ENCODE assay signal across 31 cellular contexts in the genomic region with DNA sequence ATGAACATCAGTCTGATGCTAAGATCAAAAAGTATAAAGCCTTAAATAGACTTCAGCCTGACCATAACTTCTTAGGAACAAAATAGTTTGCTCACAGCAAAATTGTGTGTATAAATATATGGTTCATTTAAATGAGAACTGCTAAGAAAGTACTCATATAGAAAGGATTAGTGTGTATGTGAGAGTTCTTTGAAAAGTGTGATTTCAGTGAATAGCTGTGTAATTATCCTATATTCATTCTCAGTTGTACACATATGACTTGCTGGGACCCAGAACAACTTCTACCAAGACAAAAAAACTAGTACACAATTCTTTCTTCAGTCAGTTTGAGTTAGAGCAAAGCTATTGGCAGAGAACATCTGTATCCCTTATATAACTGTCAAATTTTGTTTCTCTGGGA. TPM values are rescaled to one million over a fixed set of nuclear protein-coding genes. Genes with fewer than 3 reads are reported as not detected.
"Had no signal": no experiment of that assay in that cellular context is flagged by ENCODE, and none has a peak within 500 bp of the region (broad histone marks: within the 10 kb centered on the region; RNA-seq: fewer than 3 reads in every experiment).

No MANE protein-coding gene starts in this region.

- DNase-seq: activated CD4-positive, alpha-beta memory T cell treated with anti-CD3 and anti-CD28 coated beads, Interleukin-2, amount 10 ng/mL, durations not matched to agents 7 days and 5 days; activated CD4-positive, alpha-beta T cell treated with anti-CD3 and anti-CD28 coated beads for 4 hours; activated CD4-positive, alpha-beta T cell treated with anti-CD3 and anti-CD28 coated beads, Interleukin-2, amount 10 ng/mL, durations not matched to agents 7 days and 5 days; activated CD4-positive, alpha-beta T cell treated with anti-CD3 and anti-CD28 coated beads, Interleukin-2, amount 50 U/mL, for 4 hours; activated CD4-positive, CD25-positive, alpha-beta regulatory T cell; activated CD8-positive, alpha-beta memory T cell treated with anti-CD3 and anti-CD28 coated beads, Interleukin-2, amount 50 U/mL, for 48 hours; activated effector memory CD4-positive, alpha-beta T cell treated with Interleukin-2 at 50 U/mL for 16 hours; activated gamma-delta T cell treated with Interleukin-2 at 50 U/mL for 16 hours; activated naive CD4-positive, alpha-beta T cell treated with anti-CD3 and anti-CD28 coated beads, Interleukin-2, amount 50 U/mL, for 16 hours; activated naive CD4-positive, alpha-beta T cell treated with Interleukin-2 at 50 U/mL for 16 hours; activated T-cell treated with anti-CD3 and anti-CD28 coated beads for 4 hours; activated T-cell treated with anti-CD3 and anti-CD28 coated beads, Interleukin-2, amount 50 U/mL, for 24 hours; activated T-cell treated with anti-CD3 and anti-CD28 coated beads, Interleukin-2, amount 50 U/mL, for 72 hours; amniotic stem cell; anterior cingulate cortex; body of pancreas; caudate nucleus; cortex of kidney; dermis blood vessel endothelial cell; effector CD4-positive, alpha-beta T cell; effector memory CD8-positive, alpha-beta T cell; erythroblast; foreskin keratinocyte; gastrocnemius medialis; glutamatergic neuron; heart left ventricle; T-helper 2 cell had no signal

- H3K27me3 ChIP-seq: body of pancreas, esophagus muscularis mucosa, foreskin keratinocyte, gastrocnemius medialis, heart left ventricle had no signal

- FAIRE-seq: colon had no signal

- H3K9me3 Mint-ChIP-seq: activated CD4-positive, alpha-beta memory T cell treated with anti-CD3 and anti-CD28 coated beads, Interleukin-2, amount 10 ng/mL, durations not matched to agents 7 days and 5 days; activated CD4-positive, alpha-beta T cell treated with anti-CD3 and anti-CD28 coated beads, Interleukin-2, amount 10 ng/mL, durations not matched to agents 7 days and 5 days; activated T-cell treated with anti-CD3 and anti-CD28 coated beads, Interleukin-2, amount 50 U/mL, for 24 hours; activated T-cell treated with anti-CD3 and anti-CD28 coated beads, Interleukin-2, amount 50 U/mL, for 72 hours; effector memory CD8-positive, alpha-beta T cell had no signal

- H3K27me3 Mint-ChIP-seq: activated CD4-positive, alpha-beta memory T cell treated with anti-CD3 and anti-CD28 coated beads, Interleukin-2, amount 10 ng/mL, durations not matched to agents 7 days and 5 days; activated CD4-positive, alpha-beta T cell treated with anti-CD3 and anti-CD28 coated beads, Interleukin-2, amount 10 ng/mL, durations not matched to agents 7 days and 5 days; activated naive CD8-positive, alpha-beta T cell; activated T-cell treated with anti-CD3 and anti-CD28 coated beads, Interleukin-2, amount 50 U/mL, for 24 hours; effector memory CD8-positive, alpha-beta T cell had no signal

- H3K4me3 ChIP-seq: body of pancreas, esophagus muscularis mucosa, gastrocnemius medialis, heart left ventricle had no signal

- ATAC-seq: activated T-cell treated with anti-CD3 and anti-CD28 coated beads, Interleukin-2, amount 50 U/mL, for 72 hours; body of pancreas; effector memory CD8-positive, alpha-beta T cell; foreskin keratinocyte; gastrocnemius medialis; heart left ventricle had no signal

- H3K4me3 Mint-ChIP-seq: activated CD4-positive, alpha-beta memory T cell treated with anti-CD3 and anti-CD28 coated beads, Interleukin-2, amount 10 ng/mL, durations not matched to agents 7 days and 5 days; activated CD4-positive, alpha-beta T cell treated with anti-CD3 and anti-CD28 coated beads, Interleukin-2, amount 10 ng/mL, durations not matched to agents 7 days and 5 days; activated naive CD8-positive, alpha-beta T cell; activated T-cell treated with anti-CD3 and anti-CD28 coated beads, Interleukin-2, amount 50 U/mL, for 24 hours; activated T-cell treated with anti-CD3 and anti-CD28 coated beads, Interleukin-2, amount 50 U/mL, for 72 hours; effector memory CD8-positive, alpha-beta T cell had no signal

- H3K4me1 ChIP-seq: body of pancreas, foreskin keratinocyte, gastrocnemius medialis, heart left ventricle had no signal

- H3K4me1 Mint-ChIP-seq: activated CD4-positive, alpha-beta memory T cell treated with anti-CD3 and anti-CD28 coated beads, Interleukin-2, amount 10 ng/mL, durations not matched to agents 7 days and 5 days; activated CD4-positive, alpha-beta T cell treated with anti-CD3 and anti-CD28 coated beads, Interleukin-2, amount 10 ng/mL, durations not matched to agents 7 days and 5 days had no signal

- H3K27ac ChIP-seq: body of pancreas, esophagus muscularis mucosa, foreskin keratinocyte, gastrocnemius medialis, heart left ventricle had no signal

- H3K27ac Mint-ChIP-seq: activated CD4-positive, alpha-beta memory T cell treated with anti-CD3 and anti-CD28 coated beads, Interleukin-2, amount 10 ng/mL, durations not matched to agents 7 days and 5 days; activated CD4-positive, alpha-beta T cell treated with anti-CD3 and anti-CD28 coated beads, Interleukin-2, amount 10 ng/mL, durations not matched to agents 7 days and 5 days; activated naive CD8-positive, alpha-beta T cell; activated T-cell treated with anti-CD3 and anti-CD28 coated beads, Interleukin-2, amount 50 U/mL, for 24 hours; activated T-cell treated with anti-CD3 and anti-CD28 coated beads, Interleukin-2, amount 50 U/mL, for 72 hours; effector memory CD8-positive, alpha-beta T cell had no signal

- H3K9me3 ChIP-seq: body of pancreas, esophagus muscularis mucosa, gastrocnemius medialis, heart left ventricle had no signal

RNA-seq across cellular contexts. Expression of a gene that starts 23.0 kb away (rescaled TPM):
- total RNA-seq: activated CD4-positive, alpha-beta memory T cell treated with anti-CD3 and anti-CD28 coated beads, Interleukin-2, amount 10 ng/mL, durations not matched to agents 7 days and 5 days; T-helper 1 cell treated with Interleukin-12 subunit alpha and Interleukin-12 subunit beta and Interleukin-4 antibody, amounts not matched to agents 30 ng/mL and 1 ng/mL, for 36 hours had no signal
